1 cellular context compared by ENCODE assay signal in genomic region chr7:129188892-129189660, GRCh38.
TF ChIP-seq lines count a peak whose summit lies in the region.

No MANE protein-coding gene starts in this region.

TF ChIP-seq in HEK293, 187 proteins besides CTCF, POLR2A, EP300 and RAD21 (continued from another document):
- TF ChIP-seq, protein P1, sequence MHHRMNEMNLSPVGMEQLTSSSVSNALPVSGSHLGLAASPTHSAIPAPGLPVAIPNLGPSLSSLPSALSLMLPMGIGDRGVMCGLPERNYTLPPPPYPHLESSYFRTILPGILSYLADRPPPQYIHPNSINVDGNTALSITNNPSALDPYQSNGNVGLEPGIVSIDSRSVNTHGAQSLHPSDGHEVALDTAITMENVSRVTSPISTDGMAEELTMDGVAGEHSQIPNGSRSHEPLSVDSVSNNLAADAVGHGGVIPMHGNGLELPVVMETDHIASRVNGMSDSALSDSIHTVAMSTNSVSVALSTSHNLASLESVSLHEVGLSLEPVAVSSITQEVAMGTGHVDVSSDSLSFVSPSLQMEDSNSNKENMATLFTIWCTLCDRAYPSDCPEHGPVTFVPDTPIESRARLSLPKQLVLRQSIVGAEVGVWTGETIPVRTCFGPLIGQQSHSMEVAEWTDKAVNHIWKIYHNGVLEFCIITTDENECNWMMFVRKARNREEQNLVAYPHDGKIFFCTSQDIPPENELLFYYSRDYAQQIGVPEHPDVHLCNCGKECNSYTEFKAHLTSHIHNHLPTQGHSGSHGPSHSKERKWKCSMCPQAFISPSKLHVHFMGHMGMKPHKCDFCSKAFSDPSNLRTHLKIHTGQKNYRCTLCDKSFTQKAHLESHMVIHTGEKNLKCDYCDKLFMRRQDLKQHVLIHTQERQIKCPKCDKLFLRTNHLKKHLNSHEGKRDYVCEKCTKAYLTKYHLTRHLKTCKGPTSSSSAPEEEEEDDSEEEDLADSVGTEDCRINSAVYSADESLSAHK (tag by site-specific recombination; IDR thresholded peaks at IDR 0.05), result 0 out of 2 replicates have a peak, but pooled peaks have one; percentile 29
- TF ChIP-seq, protein P2, sequence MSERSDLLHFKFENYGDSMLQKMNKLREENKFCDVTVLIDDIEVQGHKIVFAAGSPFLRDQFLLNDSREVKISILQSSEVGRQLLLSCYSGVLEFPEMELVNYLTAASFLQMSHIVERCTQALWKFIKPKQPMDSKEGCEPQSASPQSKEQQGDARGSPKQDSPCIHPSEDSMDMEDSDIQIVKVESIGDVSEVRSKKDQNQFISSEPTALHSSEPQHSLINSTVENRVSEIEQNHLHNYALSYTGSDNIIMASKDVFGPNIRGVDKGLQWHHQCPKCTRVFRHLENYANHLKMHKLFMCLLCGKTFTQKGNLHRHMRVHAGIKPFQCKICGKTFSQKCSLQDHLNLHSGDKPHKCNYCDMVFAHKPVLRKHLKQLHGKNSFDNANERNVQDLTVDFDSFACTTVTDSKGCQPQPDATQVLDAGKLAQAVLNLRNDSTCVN (tag by site-specific recombination; optimal IDR thresholded peaks at IDR 0.05), result peak; percentile 71
- TF ChIP-seq KLF9 (tag by site-specific recombination; IDR thresholded peaks at IDR 0.05; ENCODE audit: low read depth), result 0 out of 2 replicates have a peak, but pooled peaks have one; percentile 16
